In genomic region chr17:41972571-41973411, GRCh38 we compare ENCODE assay signal across 11 cellular contexts. TPM values are rescaled to one million over a fixed set of nuclear protein-coding genes. Genes with fewer than 3 reads are reported as not detected.
DNase-seq lines count a peak whose midpoint lies in the region; ATAC-seq and TF ChIP-seq lines count a peak whose summit lies in the region.
"Had no signal": no experiment of that assay in that cellular context is flagged by ENCODE, and none has a peak within 500 bp of the region (broad histone marks: within the 10 kb centered on the region; RNA-seq: fewer than 3 reads in every experiment).

No MANE protein-coding gene starts in this region.

- intact Hi-C loops in Calu3 (cut with micrococcal nuclease; ENCODE audit: unreplicated experiment), result no loop called here

- peak overlapping the region; percentile 29 for H3K4me3 ChIP-seq in LNCaP clone FGC (ENCODE audit: low read depth, low read length)
- H3K4me3 ChIP-seq: tibial artery had no signal

- DNase-seq in Calu3 (peak; percentile 51), LNCaP clone FGC (ENCODE audit: low read depth) (peak; percentile 96), chondrocyte (ENCODE audit: low spot score) (peak; percentile 65), naive B cell (no peak)
- DNase-seq in stimulated activated CD8-positive, alpha-beta memory T cell treated with anti-CD3 and anti-CD28 coated beads, Interleukin-4, amount 100 ng/mL, for 48 hours, result no peak
- DNase-seq in activated effector memory CD4-positive, alpha-beta T cell treated with Interleukin-2 at 50 U/mL for 16 hours, result no peak
- DNase-seq: activated gamma-delta T cell treated with Interleukin-2 at 50 U/mL for 16 hours, NCI-H446 treated with DMSO at 0.1 percent for 48 hours had no signal

- peaks cover 16% of the 10 kb centered on the region for H3K4me1 Mint-ChIP-seq in Calu3 (ENCODE audit: low read depth, unreplicated experiment)
- H3K4me1 Mint-ChIP-seq in chondrocyte (ENCODE audit: low read depth), result peaks cover 31% of the 10 kb centered on the region
- H3K4me1 Mint-ChIP-seq in naive B cell, result peaks cover 21 to 59% (median 27%) of the 10 kb centered on the region in 3 donors

- CTCF ChIA-PET in Calu3 (lab: Charles Lee), result interaction anchor here (1.2 to 1.7 kb wide), 3 partner anchors 17 to 45 kb away, joined by 3 to 7 read pairs (median 5); partner anchors contain the start of gene DNAJC7

- H3K9me3 Mint-ChIP-seq in Calu3 (ENCODE audit: low read depth, unreplicated experiment), result no peaks in the 10 kb centered on the region
- H3K9me3 Mint-ChIP-seq in chondrocyte (ENCODE audit: low read depth), result no peaks in the 10 kb centered on the region
- H3K9me3 Mint-ChIP-seq in naive B cell, result no peaks in the 10 kb centered on the region

- TF ChIP-seq CTCF in Calu3 (IDR thresholded peaks at IDR 0.05; ENCODE audit: unreplicated experiment) (no peak), LNCaP clone FGC (IDR thresholded peaks at IDR 0.05; ENCODE audit: control insufficient read depth, extremely low read depth, insufficient read depth) (no peak), chondrocyte (IDR thresholded peaks at IDR 0.05) (no peak)

- no peak overlapping the region for H3K4me3 Mint-ChIP-seq in Calu3 (ENCODE audit: low read depth, unreplicated experiment)
- H3K4me3 Mint-ChIP-seq in chondrocyte (ENCODE audit: unreplicated experiment), result no peak overlapping the region
- peak overlapping the region in 1 of 8 donors; percentile 4 for H3K4me3 Mint-ChIP-seq in naive B cell

- H3K27ac Mint-ChIP-seq in Calu3 (ENCODE audit: unreplicated experiment), result peak overlapping the region; percentile 76
- H3K27ac Mint-ChIP-seq in chondrocyte (ENCODE audit: unreplicated experiment), result peak overlapping the region; percentile 54
- H3K27ac Mint-ChIP-seq in naive B cell, result peak overlapping the region; percentile 26 to 78 (median 49)

- BruUV-seq in Calu3 (replicated peaks; lab: Mats Ljungman, UMichigan), result no TSS peak

- H3K27me3 Mint-ChIP-seq in Calu3 (ENCODE audit: unreplicated experiment) (no peaks in the 10 kb centered on the region), chondrocyte (ENCODE audit: low read depth) (no peaks in the 10 kb centered on the region), naive B cell (no peaks in the 10 kb centered on the region)

- ATAC-seq in naive B cell (ENCODE audit: low read depth in 2 of 2) (peak; percentile 66 to 88), HG03469 (IDR thresholded peaks at IDR 0.05; ENCODE audit: unreplicated experiment) (no peak), HG02642 (IDR thresholded peaks at IDR 0.05; ENCODE audit: poor library complexity, unreplicated experiment) (no peak)

- H3K36me3 Mint-ChIP-seq in Calu3 (ENCODE audit: insufficient read depth, unreplicated experiment), result peaks cover 97% of the 10 kb centered on the region
- H3K36me3 Mint-ChIP-seq in chondrocyte (ENCODE audit: low read depth), result peaks cover 24% of the 10 kb centered on the region
- H3K36me3 Mint-ChIP-seq in naive B cell, result no peaks in the 10 kb centered on the region

RNA-seq across cellular contexts. Expression of gene CNP, which starts 6.2 kb away (rescaled TPM):
- 144 and 156 TPM in 2 replicates for total RNA-seq in Calu3 (2022)
- total RNA-seq in chondrocyte, result 78.3 to 86.0 TPM (median 79.4 TPM) in 3 replicates
- polyA plus RNA-seq in naive B cell (ENCODE audit: low read depth in 6 of 6), result 10 to 100 TPM; 27.5 to 42.4 (median 34.8) TPM

RNA-seq across cellular contexts. Expression of gene ODAD4, which starts 42.4 kb away (rescaled TPM):
- total RNA-seq in Calu3 (2022), result 0.73 and 2.7 TPM in 2 replicates
- 0.70 to 0.99 TPM (median 0.77 TPM) in 3 replicates for total RNA-seq in chondrocyte
- under 1 TPM in 4 of 6 donors, not detected in 2; 0.17 to 0.60 (median 0.37) TPM for polyA plus RNA-seq in naive B cell (ENCODE audit: low read depth in 6 of 6)

RNA-seq across cellular contexts. Expression of gene DNAJC7, which starts 44.4 kb away (rescaled TPM):
- total RNA-seq in Calu3 (2022) (184 and 193 TPM in 2 replicates), chondrocyte (51.1 to 61.0 TPM (median 51.2 TPM) in 3 replicates)
- 10 to 100 TPM; 33.4 to 98.0 (median 77.4) TPM for polyA plus RNA-seq in naive B cell (ENCODE audit: low read depth in 6 of 6)

RNA-seq across cellular contexts. Expression of gene NKIRAS2, which starts 47.1 kb away (rescaled TPM):
- total RNA-seq in Calu3 (2022), result 55.7 and 58.4 TPM in 2 replicates
- 54.7 to 57.0 TPM (median 56.9 TPM) in 3 replicates for total RNA-seq in chondrocyte
- polyA plus RNA-seq in naive B cell (ENCODE audit: low read depth in 6 of 6), result 10 to 100 TPM; 25.0 to 42.1 (median 36.1) TPM

RNA-seq across cellular contexts. Expression of gene ACLY, which starts 54.0 kb away (rescaled TPM):
- total RNA-seq in Calu3 (2022) (258 and 265 TPM in 2 replicates), chondrocyte (181 to 189 TPM (median 187 TPM) in 3 replicates)
- 10 to 100 TPM; 34.0 to 63.5 (median 49.8) TPM for polyA plus RNA-seq in naive B cell (ENCODE audit: low read depth in 6 of 6)

Comparison
In these comparisons a context has a peak if more than half of its experiments do, and no peak if none do; other contexts are left out.
1. DNase-seq: peak in Calu3 (single experiment), LNCaP clone FGC (single experiment) and chondrocyte (single experiment); none in naive B cell (single experiment), stimulated activated CD8-positive, alpha-beta memory T cell treated with anti-CD3 and anti-CD28 coated beads, Interleukin-4, amount 100 ng/mL, for 48 hours (single experiment) and activated effector memory CD4-positive, alpha-beta T cell treated with Interleukin-2 at 50 U/mL for 16 hours (single experiment).
2. ATAC-seq: peak in naive B cell (2 of 2); none in HG03469 (single experiment) and HG02642 (single experiment).
3. Peak in every context shown above with its lines, with median percentiles within 50 percentile points of each other: H3K27ac Mint-ChIP-seq.